Comparison of ENCODE assay signal across 17 cellular contexts in genomic region chr4:81436096-81436495, GRCh38. TPM values are rescaled to one million over a fixed set of nuclear protein-coding genes. Genes with fewer than 3 reads are reported as not detected.
DNase-seq lines count a peak whose midpoint lies in the region; ATAC-seq and TF ChIP-seq lines count a peak whose summit lies in the region.
"Had no signal": no experiment of that assay in that cellular context is flagged by ENCODE, and none has a peak within 500 bp of the region (broad histone marks: within the 10 kb centered on the region; RNA-seq: fewer than 3 reads in every experiment).

No MANE protein-coding gene starts in this region.

- H3K4me2 ChIP-seq in mammary epithelial cell (ENCODE audit: insufficient read depth, low read depth, low read length) (peak overlapping the region; percentile 23), osteoblast (ENCODE audit: insufficient read depth, low read length) (no peak overlapping the region)
- H3K4me2 ChIP-seq: BLaER1 treated with 17β-estradiol and CSF1 and Interleukin-3, amounts not matched to agents 10 nM and 100 nM had no signal

- peak; percentile 43 for DNase-seq in HPDE6-E6E7 (ENCODE audit: extremely low spot score)
- peak; percentile 44 for DNase-seq in mammary epithelial cell
- peak; percentile 32 for DNase-seq in osteoblast (ENCODE audit: insufficient read length, low spot score, missing footprints)
- no peak for DNase-seq in DMS153 (lab: John Stamatoyannopoulos, UW)
- DNase-seq in NCI-H2107 treated with DMSO at 0.1 percent for 48 hours (lab: John Stamatoyannopoulos, UW; ENCODE audit: unreplicated experiment): no peak
- no peak for DNase-seq in activated CD8-positive, alpha-beta memory T cell treated with anti-CD3 and anti-CD28 coated beads, Interleukin-2, amount 50 U/mL, for 48 hours
- no peak for DNase-seq in effector CD4-positive, alpha-beta T cell
- DNase-seq: 8988T; CD4-positive, CD25-positive, alpha-beta regulatory T cell; CD8-positive, alpha-beta memory T cell; COR-L47; DMS 273 treated with DMSO at 0.1 percent for 48 hours; H9 had no signal

- H3K79me2 ChIP-seq in mammary epithelial cell (ENCODE audit: insufficient read depth, low read length) (no peaks in the 10 kb centered on the region), osteoblast (ENCODE audit: insufficient read depth, low read length) (no peaks in the 10 kb centered on the region)

- H2AFZ ChIP-seq in mammary epithelial cell (ENCODE audit: low read depth, low read length) (no peak overlapping the region), osteoblast (ENCODE audit: low read length) (no peak overlapping the region)

- H3K36me3 ChIP-seq in mammary epithelial cell (ENCODE audit: insufficient read depth, low read length) (no peaks in the 10 kb centered on the region), osteoblast (ENCODE audit: insufficient read depth, low read length) (no peaks in the 10 kb centered on the region)

- in situ Hi-C loops in mammary epithelial cell (cut with MboI; ENCODE audit: low sequenced_read_pairs in 2 of 2): no loop called here

- H3K9ac ChIP-seq in mammary epithelial cell (ENCODE audit: insufficient read depth, low read length): no peak overlapping the region
- H3K9ac ChIP-seq: BLaER1 treated with 17β-estradiol and CSF1 and Interleukin-3, amounts not matched to agents 10 nM and 100 nM had no signal

- H3K4me3 ChIP-seq in mammary epithelial cell (replicated peaks in 1 of 3; ENCODE audit: insufficient read depth in 1 of 3, low read depth in 2 of 3, low read length in 3 of 3) (no peak overlapping the region), osteoblast (ENCODE audit: insufficient read depth, low read length) (no peak overlapping the region)
- H3K4me3 ChIP-seq: BLaER1 treated with 17β-estradiol and CSF1 and Interleukin-3, amounts not matched to agents 10 nM and 100 nM had no signal

- H3K27ac ChIP-seq in mammary epithelial cell (ENCODE audit: insufficient read depth, low read depth, low read length) (no peak overlapping the region), osteoblast (ENCODE audit: low read depth, low read length) (no peak overlapping the region)
- H3K27ac ChIP-seq: BLaER1 treated with 17β-estradiol and CSF1 and Interleukin-3, amounts not matched to agents 10 nM and 100 nM had no signal

- H3K27me3 ChIP-seq in mammary epithelial cell (ENCODE audit: insufficient read depth, low read length): no peaks in the 10 kb centered on the region
- no peaks in the 10 kb centered on the region for H3K27me3 ChIP-seq in osteoblast (ENCODE audit: insufficient read depth, low read length)
- H3K27me3 ChIP-seq: BLaER1 treated with 17β-estradiol and CSF1 and Interleukin-3, amounts not matched to agents 10 nM and 100 nM had no signal

- intact Hi-C loops in mammary epithelial cell (cut with micrococcal nuclease): no loop called here

- peaks cover 3% of the 10 kb centered on the region for H3K4me1 ChIP-seq in mammary epithelial cell (ENCODE audit: insufficient read depth, low read length)
- H3K4me1 ChIP-seq in osteoblast (ENCODE audit: insufficient read depth, low read length): no peaks in the 10 kb centered on the region
- H3K4me1 ChIP-seq: BLaER1 treated with 17β-estradiol and CSF1 and Interleukin-3, amounts not matched to agents 10 nM and 100 nM had no signal

- no TSS peak for BruUV-seq in mammary epithelial cell (replicated peaks; lab: Mats Ljungman, UMichigan)

- H4K20me1 ChIP-seq in mammary epithelial cell (ENCODE audit: insufficient read depth, low read length) (no peaks in the 10 kb centered on the region), osteoblast (ENCODE audit: insufficient read depth, low read length) (no peaks in the 10 kb centered on the region)

- dilution Hi-C loops in mammary epithelial cell (cut with HindIII; ENCODE audit: low sequenced_read_pairs): no loop called here

- CTCF ChIA-PET in mammary epithelial cell (lab: Charles Lee; ENCODE audit: low non-redundant PET): no interaction called here

- TF ChIP-seq CTCF in mammary epithelial cell (conservative IDR thresholded peaks at IDR 0.05 in 1 of 2, IDR thresholded peaks at IDR 0.05 in 1 of 2; ENCODE audit: extremely low read depth in 1 of 2, insufficient read depth in 1 of 2, low read depth in 1 of 2, low read length in 2 of 2) (no peak), osteoblast (IDR thresholded peaks at IDR 0.05; ENCODE audit: extremely low read depth, low read depth, low read length) (no peak)

- no peaks in the 10 kb centered on the region for H3K9me3 ChIP-seq in mammary epithelial cell (replicated peaks; ENCODE audit: insufficient read depth, low read length)
- H3K9me3 ChIP-seq in osteoblast (ENCODE audit: low read depth, low read length): no peaks in the 10 kb centered on the region

- peak; percentile 76 for ATAC-seq in esophagus mucosa
- ATAC-seq: HepG2 had no signal

RNA-seq across cellular contexts. Expression of gene RASGEF1B, which starts 35.6 kb away (rescaled TPM):
- total RNA-seq in mammary epithelial cell (10 to 100 TPM; 10.6 to 15.3 TPM), esophagus mucosa (15.0 TPM), osteoblast (4.1 and 5.8 TPM in 2 replicates)
- polyA plus RNA-seq in mammary epithelial cell: 8.7 TPM
- polyA minus RNA-seq in mammary epithelial cell: 2.0 TPM
- polyA plus RNA-seq: AG04450 had no signal

Comparison
In these comparisons a context has a peak if more than half of its experiments do, and no peak if none do; other contexts are left out.
1. DNase-seq: peak in HPDE6-E6E7 (single experiment), mammary epithelial cell (single experiment) and osteoblast (single experiment); none in DMS153 (single experiment), NCI-H2107 treated with DMSO at 0.1 percent for 48 hours (single experiment), activated CD8-positive, alpha-beta memory T cell treated with anti-CD3 and anti-CD28 coated beads, Interleukin-2, amount 50 U/mL, for 48 hours (single experiment) and effector CD4-positive, alpha-beta T cell (single experiment).